Comparison of ENCODE assay signal across 8 cellular contexts in genomic region chr1:24390924-24391782, GRCh38. TPM values are rescaled to one million over a fixed set of nuclear protein-coding genes. Genes with fewer than 3 reads are reported as not detected.
DNase-seq lines count a peak whose midpoint lies in the region; ATAC-seq and TF ChIP-seq lines count a peak whose summit lies in the region.

No MANE protein-coding gene starts in this region.

- H3K9me3 Mint-ChIP-seq in T-helper 1 cell treated with Interleukin-12 subunit alpha and Interleukin-12 subunit beta and Interleukin-4 antibody, amounts not matched to agents 30 μg/mL and 1 μg/mL, for 36 hours = no peaks in the 10 kb centered on the region
- no peaks in the 10 kb centered on the region for H3K9me3 Mint-ChIP-seq in progenitor cell of endocrine pancreas (ENCODE audit: low read depth)

- peak overlapping the region; percentile 93 for H3K27ac Mint-ChIP-seq in T-helper 1 cell treated with Interleukin-12 subunit alpha and Interleukin-12 subunit beta and Interleukin-4 antibody, amounts not matched to agents 30 μg/mL and 1 μg/mL, for 36 hours
- H3K27ac Mint-ChIP-seq in progenitor cell of endocrine pancreas = peak overlapping the region; percentile 0

- no peaks in the 10 kb centered on the region for H3K27me3 Mint-ChIP-seq in T-helper 1 cell treated with Interleukin-12 subunit alpha and Interleukin-12 subunit beta and Interleukin-4 antibody, amounts not matched to agents 30 μg/mL and 1 μg/mL, for 36 hours (ENCODE audit: low read depth)
- H3K27me3 Mint-ChIP-seq in progenitor cell of endocrine pancreas = no peaks in the 10 kb centered on the region

- H3K4me1 Mint-ChIP-seq in T-helper 1 cell treated with Interleukin-12 subunit alpha and Interleukin-12 subunit beta and Interleukin-4 antibody, amounts not matched to agents 30 μg/mL and 1 μg/mL, for 36 hours (ENCODE audit: low read depth) = peaks cover 32% of the 10 kb centered on the region
- H3K4me1 Mint-ChIP-seq in progenitor cell of endocrine pancreas (ENCODE audit: low read depth) = peaks cover 16% of the 10 kb centered on the region

- peak overlapping the region; percentile 73 for H3K4me3 Mint-ChIP-seq in T-helper 1 cell treated with Interleukin-12 subunit alpha and Interleukin-12 subunit beta and Interleukin-4 antibody, amounts not matched to agents 30 μg/mL and 1 μg/mL, for 36 hours
- no peak overlapping the region for H3K4me3 Mint-ChIP-seq in progenitor cell of endocrine pancreas (ENCODE audit: low read depth)

- DNase-seq in AG20443 (ENCODE audit: low spot score) (peak; percentile 87), NCI-H1092 (lab: John Stamatoyannopoulos, UW) (peak; percentile 71), amniotic epithelial cell (ENCODE audit: low read depth) (peak; percentile 81), cardiac septum (ENCODE audit: low spot score) (peak; percentile 88), progenitor cell of endocrine pancreas (ENCODE audit: low spot score, unreplicated experiment) (peak; percentile 56), 8988T (no peak)

- H3K36me3 Mint-ChIP-seq in T-helper 1 cell treated with Interleukin-12 subunit alpha and Interleukin-12 subunit beta and Interleukin-4 antibody, amounts not matched to agents 30 μg/mL and 1 μg/mL, for 36 hours (ENCODE audit: low read depth) = peaks cover 2% of the 10 kb centered on the region
- peaks cover 11% of the 10 kb centered on the region for H3K36me3 Mint-ChIP-seq in progenitor cell of endocrine pancreas (ENCODE audit: insufficient read depth)

- ATAC-seq in GM19455 (IDR thresholded peaks at IDR 0.05; ENCODE audit: unreplicated experiment) = peak; percentile 42

- peak; percentile 94 for TF ChIP-seq CTCF in progenitor cell of endocrine pancreas (IDR thresholded peaks at IDR 0.05; ENCODE audit: unreplicated experiment)

- intact Hi-C loops in cardiac septum (cut with DNase I) = loop anchor here (1.0 to 10.0 kb wide), 4 partner anchors 99 to 316 kb away; no protein-coding TSS in a partner anchor

RNA-seq across cellular contexts. Expression of gene STPG1, which starts 22.4 kb away (rescaled TPM):
- total RNA-seq in cardiac septum (5.2 TPM), progenitor cell of endocrine pancreas (16.7 and 19.2 TPM in 2 replicates)

RNA-seq across cellular contexts. Expression of gene NIPAL3, which starts 24.4 kb away (rescaled TPM):
- total RNA-seq in cardiac septum (21.3 TPM), progenitor cell of endocrine pancreas (13.1 and 13.5 TPM in 2 replicates)
